ENCODE assay signal across 15 cellular contexts in the genomic region with DNA sequence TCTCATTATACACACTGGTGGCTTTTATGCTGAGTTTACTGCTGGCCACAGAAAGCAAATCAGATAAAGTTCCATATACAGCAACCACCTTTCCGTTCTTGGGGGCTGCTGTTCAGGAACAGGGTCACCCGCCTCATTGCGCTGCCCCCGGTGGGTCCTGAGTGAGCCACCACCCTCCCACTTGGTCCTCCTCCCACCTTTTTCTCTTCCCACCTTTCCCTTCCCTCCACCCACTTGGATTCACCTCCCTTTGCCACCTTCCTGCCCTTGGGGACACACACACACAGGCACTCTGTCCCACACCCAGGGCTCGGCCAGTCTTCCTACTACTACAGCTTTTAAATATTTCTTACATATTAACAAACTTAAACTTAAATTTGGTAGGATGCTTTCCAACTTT.
A peak's percentile ranks its signal among the peaks of the same experiment; 100 is the strongest.
DNase-seq lines count a peak whose midpoint lies in the region; ATAC-seq and TF ChIP-seq lines count a peak whose summit lies in the region.
"Had no signal": no experiment of that assay in that cellular context is flagged by ENCODE, and none has a peak within 500 bp of the region (broad histone marks: within the 10 kb centered on the region; RNA-seq: fewer than 3 reads in every experiment).

No MANE protein-coding gene starts in this region.

- H4K20me1 ChIP-seq in DND-41 (ENCODE audit: insufficient read depth, low read length) = no peaks in the 10 kb centered on the region
- H4K20me1 ChIP-seq in HCT116 (ENCODE audit: insufficient read depth) = no peaks in the 10 kb centered on the region
- H4K20me1 ChIP-seq: BLaER1 had no signal

- H3K9me3 Mint-ChIP-seq in WTC11 = peaks cover 8% of the 10 kb centered on the region
- peaks cover 3% of the 10 kb centered on the region for H3K9me3 Mint-ChIP-seq in stimulated activated effector memory CD8-positive, alpha-beta T cell treated with anti-CD3 and anti-CD28 coated beads, Interleukin-12 subunit alpha, Interleukin-12 subunit beta, amount 100 ng/mL, for 72 hours
- peaks cover 3% of the 10 kb centered on the region for H3K9me3 Mint-ChIP-seq in CD4-positive, alpha-beta T cell
- H3K9me3 Mint-ChIP-seq: CD8-positive, alpha-beta T cell had no signal

- H3K36me3 Mint-ChIP-seq in WTC11 = peaks cover 2% of the 10 kb centered on the region; the same call in 1 of the 2 replicates
- peaks cover 23% of the 10 kb centered on the region for H3K36me3 Mint-ChIP-seq in stimulated activated effector memory CD8-positive, alpha-beta T cell treated with anti-CD3 and anti-CD28 coated beads, Interleukin-12 subunit alpha, Interleukin-12 subunit beta, amount 100 ng/mL, for 72 hours
- H3K36me3 Mint-ChIP-seq in CD4-positive, alpha-beta T cell (ENCODE audit: low read depth) = peaks cover 83% of the 10 kb centered on the region

- H3K79me2 ChIP-seq in DND-41 (ENCODE audit: insufficient read depth, low read length) = no peaks in the 10 kb centered on the region
- no peaks in the 10 kb centered on the region for H3K79me2 ChIP-seq in HCT116 (ENCODE audit: insufficient read depth, low read length)

- H3K9me2 ChIP-seq in HCT116 (ENCODE audit: insufficient read depth) = no peaks in the 10 kb centered on the region

- DNase-seq in DND-41 (no peak), HCT116 (ENCODE audit: low read depth, low spot score) (no peak), WTC11 (ENCODE audit: low spot score) (peak; percentile 13), GM19238 (ENCODE audit: insufficient read length, low spot score) (no peak)
- DNase-seq in stimulated activated effector memory CD8-positive, alpha-beta T cell treated with anti-CD3 and anti-CD28 coated beads, Interleukin-12 subunit alpha, Interleukin-12 subunit beta, amount 100 ng/mL, for 72 hours (ENCODE audit: low spot score in 2 of 2) = no peak
- no peak for DNase-seq in CD4-positive, alpha-beta T cell
- DNase-seq in stimulated activated naive CD4-positive, alpha-beta T cell treated with Interleukin-2 at 50 U/mL for 16 hours (lab: John Stamatoyannopoulos, UW) = no peak
- DNase-seq: 8988T; CD8-positive, alpha-beta T cell; COR-L47; DMS 273 treated with DMSO at 0.1 percent for 48 hours; DMS53 had no signal

- no peaks in the 10 kb centered on the region for H3K9me3 ChIP-seq in DND-41 (ENCODE audit: insufficient read depth, low read length, severe bottlenecking)
- H3K9me3 ChIP-seq in HCT116 (ENCODE audit: control insufficient read depth in 1 of 2, insufficient read depth in 1 of 2, low read depth in 1 of 2, low read length in 2 of 2) = no peaks in the 10 kb centered on the region
- H3K9me3 ChIP-seq in CD4-positive, alpha-beta T cell (ENCODE audit: control insufficient read depth, low read length) = no peaks in the 10 kb centered on the region

- no peaks in the 10 kb centered on the region for H3K36me3 ChIP-seq in DND-41 (ENCODE audit: insufficient read depth, low read length)
- no peaks in the 10 kb centered on the region for H3K36me3 ChIP-seq in HCT116 (ENCODE audit: control insufficient read depth in 1 of 2, insufficient read depth in 2 of 2, low read length in 2 of 2)

- no peak overlapping the region for H3K4me3 Mint-ChIP-seq in WTC11
- no peak overlapping the region for H3K4me3 Mint-ChIP-seq in stimulated activated effector memory CD8-positive, alpha-beta T cell treated with anti-CD3 and anti-CD28 coated beads, Interleukin-12 subunit alpha, Interleukin-12 subunit beta, amount 100 ng/mL, for 72 hours
- H3K4me3 Mint-ChIP-seq in CD4-positive, alpha-beta T cell = no peak overlapping the region
- H3K4me3 Mint-ChIP-seq: CD8-positive, alpha-beta T cell had no signal

- intact Hi-C loops in HCT116 (cut with micrococcal nuclease) = no loop called here
- intact Hi-C loops in CD4-positive, alpha-beta T cell (cut with DNase I, micrococcal nuclease) = no loop called here

- CTCF ChIA-PET in HCT116 (lab: Charles Lee) (no interaction called here), WTC11 (lab: Charles Lee) (no interaction called here)
- CTCF ChIA-PET in CD4-positive, alpha-beta T cell (lab: Charles Lee) = no interaction called here

- no TSS peak for BruUV-seq in HCT116 (replicated peaks; lab: Mats Ljungman, UMichigan)

- H3K4me1 Mint-ChIP-seq in WTC11 = peaks cover 8% of the 10 kb centered on the region
- H3K4me1 Mint-ChIP-seq in stimulated activated effector memory CD8-positive, alpha-beta T cell treated with anti-CD3 and anti-CD28 coated beads, Interleukin-12 subunit alpha, Interleukin-12 subunit beta, amount 100 ng/mL, for 72 hours = peaks cover 12% of the 10 kb centered on the region
- H3K4me1 Mint-ChIP-seq in CD4-positive, alpha-beta T cell (ENCODE audit: low read depth) = peaks cover 23% of the 10 kb centered on the region
- H3K4me1 Mint-ChIP-seq: CD14-positive monocyte had no signal

- TF ChIP-seq POLR2A in HCT116 (IDR thresholded peaks at IDR 0.05; ENCODE audit: borderline replicate concordance, extremely low read depth, insufficient read depth, insufficient read length) = no peak

- no peak for TF ChIP-seq RAD21 in HCT116 (IDR thresholded peaks at IDR 0.05; ENCODE audit: low read depth)

- RAD21 ChIA-PET in HCT116 (lab: Charles Lee; ENCODE audit: low non-redundant PET in 1 of 2, low total read pairs in 2 of 2, uncharacterized antibody in 2 of 2, unreplicated experiment in 2 of 2) = no interaction called here

- POLR2A ChIA-PET in HCT116 (lab: Charles Lee) = no interaction called here
- POLR2A ChIA-PET in WTC11 (lab: Charles Lee) = no interaction called here
- POLR2A ChIA-PET in CD4-positive, alpha-beta T cell (lab: Charles Lee) = no interaction called here

- H3K9ac ChIP-seq in DND-41 (ENCODE audit: low read depth, low read length) = no peak overlapping the region
- peak overlapping the region; percentile 31 for H3K9ac ChIP-seq in HCT116 (ENCODE audit: low read length)
- H3K9ac ChIP-seq: BLaER1 had no signal

- H3K27ac ChIP-seq in DND-41 (ENCODE audit: low read length) (no peak overlapping the region), HCT116 (ENCODE audit: low read depth, low read length) (peak overlapping the region; percentile 69)
- no peak overlapping the region for H3K27ac ChIP-seq in CD4-positive, alpha-beta T cell (ENCODE audit: low read depth, low read length)
- H3K27ac ChIP-seq: BLaER1, HL-60 had no signal

- no peaks in the 10 kb centered on the region for H3K4me1 ChIP-seq in DND-41 (ENCODE audit: insufficient read depth, low read length)
- H3K4me1 ChIP-seq in HCT116 (ENCODE audit: control insufficient read depth in 1 of 2, insufficient read depth in 2 of 2, low read length in 2 of 2) = peaks cover 28 to 35% of the 10 kb centered on the region in 2 experiments
- H3K4me1 ChIP-seq: BLaER1 had no signal

- ATAC-seq in DND-41 (ENCODE audit: insufficient read depth, low read depth) (0 out of 3 replicates have a peak, but pooled peaks have one; percentile 31), HCT116 (peak; percentile 73), WTC11 (peak; percentile 60)
- no peak for ATAC-seq in stimulated activated effector memory CD8-positive, alpha-beta T cell treated with anti-CD3 and anti-CD28 coated beads, Interleukin-12 subunit alpha, Interleukin-12 subunit beta, amount 100 ng/mL, for 72 hours
- no peak for ATAC-seq in CD4-positive, alpha-beta T cell (ENCODE audit: poor library complexity)
- ATAC-seq: CD8-positive, alpha-beta T cell had no signal

- H3K4me2 ChIP-seq in DND-41 (ENCODE audit: insufficient read depth, low read length) (no peak overlapping the region), HCT116 (ENCODE audit: low read length) (peak overlapping the region; percentile 52)
- H3K4me2 ChIP-seq: BLaER1 had no signal

- TF ChIP-seq CTCF in DND-41 (IDR thresholded peaks at IDR 0.05; ENCODE audit: borderline replicate concordance, extremely low read depth, low read length, poor library complexity, severe bottlenecking) = peak; percentile 7
- TF ChIP-seq CTCF in HCT116 (IDR thresholded peaks at IDR 0.05 in 2 of 3, conservative IDR thresholded peaks at IDR 0.05 in 1 of 3; ENCODE audit: borderline replicate concordance in 1 of 3, insufficient read depth in 1 of 3, low read depth in 2 of 3, low read length in 2 of 3) = no peak
- no peak for TF ChIP-seq CTCF in WTC11 (IDR thresholded peaks at IDR 0.05)
- TF ChIP-seq CTCF in CD4-positive, alpha-beta T cell (IDR thresholded peaks at IDR 0.05) = no peak

- no peaks in the 10 kb centered on the region for H3K27me3 ChIP-seq in DND-41 (ENCODE audit: insufficient read depth, low read length, poor library complexity)
- no peaks in the 10 kb centered on the region for H3K27me3 ChIP-seq in HCT116 (ENCODE audit: insufficient read depth, low read length)
- no peaks in the 10 kb centered on the region for H3K27me3 ChIP-seq in CD4-positive, alpha-beta T cell (ENCODE audit: control insufficient read depth, insufficient read depth, low read length)
- H3K27me3 ChIP-seq: BLaER1 had no signal

- no peak overlapping the region for H3K4me3 ChIP-seq in DND-41 (ENCODE audit: low read depth in 1 of 2, low read length in 2 of 2)
- H3K4me3 ChIP-seq in HCT116 (replicated peaks in 1 of 2; ENCODE audit: low read depth in 1 of 2, low read length in 2 of 2) = peak overlapping the region in 1 of 2 experiments; percentile 3; a peak in 2 of 4 replicates
- H3K4me3 ChIP-seq: BLaER1 had no signal

- H3K27ac Mint-ChIP-seq in WTC11 = no peak overlapping the region
- H3K27ac Mint-ChIP-seq in stimulated activated effector memory CD8-positive, alpha-beta T cell treated with anti-CD3 and anti-CD28 coated beads, Interleukin-12 subunit alpha, Interleukin-12 subunit beta, amount 100 ng/mL, for 72 hours = peak overlapping the region; percentile 4
- H3K27ac Mint-ChIP-seq in CD4-positive, alpha-beta T cell = no peak overlapping the region
- H3K27ac Mint-ChIP-seq: CD8-positive, alpha-beta T cell had no signal

- H2AFZ ChIP-seq in DND-41 (ENCODE audit: low read depth, low read length) (no peak overlapping the region), HCT116 (ENCODE audit: low read depth, low read length, poor library complexity, severe bottlenecking) (no peak overlapping the region)

- H3K27me3 Mint-ChIP-seq in WTC11 (ENCODE audit: low read depth) = no peaks in the 10 kb centered on the region
- no peaks in the 10 kb centered on the region for H3K27me3 Mint-ChIP-seq in CD4-positive, alpha-beta T cell

TF ChIP-seq in HCT116, 20 proteins besides CTCF, POLR2A, EP300 and RAD21 (continues in another document):
- TF ChIP-seq JUND (IDR thresholded peaks at IDR 0.05) (no peak), EZH2phosphoT487 (IDR thresholded peaks at IDR 0.05; ENCODE audit: borderline replicate concordance) (no peak), SRF (IDR thresholded peaks at IDR 0.05; ENCODE audit: low read depth) (no peak)
- TF ChIP-seq, protein P1, sequence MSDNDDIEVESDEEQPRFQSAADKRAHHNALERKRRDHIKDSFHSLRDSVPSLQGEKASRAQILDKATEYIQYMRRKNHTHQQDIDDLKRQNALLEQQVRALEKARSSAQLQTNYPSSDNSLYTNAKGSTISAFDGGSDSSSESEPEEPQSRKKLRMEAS (IDR thresholded peaks at IDR 0.05) = no peak

TF ChIP-seq in WTC11, 78 proteins besides CTCF, POLR2A, EP300 and RAD21 (continues in another document):
- no peak for TF ChIP-seq ZNF396 (CRISPR knock-in tag; IDR thresholded peaks at IDR 0.05; ENCODE audit: borderline replicate concordance)
- TF ChIP-seq ATF1 (CRISPR knock-in tag; IDR thresholded peaks at IDR 0.05) = no peak
- TF ChIP-seq NR1H2 (CRISPR knock-in tag; IDR thresholded peaks at IDR 0.05) = no peak

Comparison
In these comparisons a context has a peak if more than half of its experiments do, and no peak if none do; other contexts are left out.
1. ATAC-seq: peak in DND-41 (single experiment), HCT116 (single experiment) and WTC11 (single experiment); none in stimulated activated effector memory CD8-positive, alpha-beta T cell treated with anti-CD3 and anti-CD28 coated beads, Interleukin-12 subunit alpha, Interleukin-12 subunit beta, amount 100 ng/mL, for 72 hours (single experiment) and CD4-positive, alpha-beta T cell (single experiment).